In genomic region chr5:14718778-14719177, GRCh38 we compare ENCODE assay signal across 19 cellular contexts.
"Had no signal": no experiment of that assay in that cellular context is flagged by ENCODE, and none has a peak within 500 bp of the region (broad histone marks: within the 10 kb centered on the region; RNA-seq: fewer than 3 reads in every experiment).

No MANE protein-coding gene starts in this region.

- H3K4me1 ChIP-seq: neural progenitor cell, thyroid gland had no signal

- ATAC-seq: activated naive CD8-positive, alpha-beta T cell treated with anti-CD3 and anti-CD28 coated beads, Interleukin-2, amount 50 U/mL, for 24 hours; activated T-cell treated with anti-CD3 and anti-CD28 coated beads, Interleukin-2, amount 50 U/mL, for 4 hours; gastrocnemius medialis; heart right ventricle; SK-N-SH treated with all-trans-retinoic acid at 6 μM for 48 hours; stimulated activated naive B cell treated with anti-CD40 and anti-IgM and Interleukin-4, amounts not matched to agents 10 μg/mL and 1 μg/mL and 100 μg/mL, for 72 hours had no signal

- H3K9me3 Mint-ChIP-seq: activated naive CD8-positive, alpha-beta T cell treated with anti-CD3 and anti-CD28 coated beads, Interleukin-2, amount 50 U/mL, for 24 hours; activated T-cell treated with anti-CD3 and anti-CD28 coated beads, Interleukin-2, amount 50 U/mL, for 4 hours; stimulated activated naive B cell treated with anti-CD40 and anti-IgM and Interleukin-4, amounts not matched to agents 10 μg/mL and 1 μg/mL and 100 μg/mL, for 72 hours had no signal

- H3K4me3 ChIP-seq: gastrocnemius medialis, heart right ventricle, neural progenitor cell, ovary, sigmoid colon, thyroid gland had no signal

- H3K27me3 ChIP-seq: gastrocnemius medialis, heart right ventricle, neural progenitor cell, ovary, sigmoid colon, thyroid gland had no signal

- H3K4me1 Mint-ChIP-seq: neural progenitor cell had no signal

- H3K27me3 Mint-ChIP-seq: activated naive CD8-positive, alpha-beta T cell treated with anti-CD3 and anti-CD28 coated beads, Interleukin-2, amount 50 U/mL, for 24 hours; stimulated activated naive B cell treated with anti-CD40 and anti-IgM and Interleukin-4, amounts not matched to agents 10 μg/mL and 1 μg/mL and 100 μg/mL, for 72 hours had no signal

- H3K36me3 ChIP-seq: neural progenitor cell, ovary had no signal

- DNase-seq: activated CD4-positive, alpha-beta T cell treated with anti-CD3 and anti-CD28 coated beads, Interleukin-2, amount 50 U/mL, for 1 hour; activated CD4-positive, CD25-positive, alpha-beta regulatory T cell; activated gamma-delta T cell treated with Interleukin-2 at 50 U/mL for 16 hours; activated naive CD8-positive, alpha-beta T cell treated with anti-CD3 and anti-CD28 coated beads, Interleukin-2, amount 50 U/mL, for 24 hours; activated T-cell treated with anti-CD3 and anti-CD28 coated beads, Interleukin-2, amount 50 U/mL, for 4 hours; aorta; cerebellar nuclear complex; endodermal cell; gastrocnemius medialis; heart right ventricle; mesendoderm; ovary; sigmoid colon; stimulated activated CD4-positive, alpha-beta T cell treated with anti-CD3 and anti-CD28 coated beads, Interleukin-12 subunit alpha, Interleukin-12 subunit beta, amount 100 ng/mL, for 4 hours; stimulated activated CD4-positive, alpha-beta T cell treated with anti-CD3 and anti-CD28 coated beads, Interleukin-2, amount 100 ng/mL, for 24 hours; stimulated activated naive B cell treated with anti-CD40 and anti-IgM and Interleukin-4, amounts not matched to agents 10 μg/mL and 1 μg/mL and 100 μg/mL, for 72 hours; thyroid gland had no signal

- H3K9me3 ChIP-seq: gastrocnemius medialis, heart right ventricle, ovary, sigmoid colon, thyroid gland had no signal

- H3K4me3 Mint-ChIP-seq: activated naive CD8-positive, alpha-beta T cell treated with anti-CD3 and anti-CD28 coated beads, Interleukin-2, amount 50 U/mL, for 24 hours; activated T-cell treated with anti-CD3 and anti-CD28 coated beads, Interleukin-2, amount 50 U/mL, for 4 hours; endodermal cell; neural progenitor cell; stimulated activated naive B cell treated with anti-CD40 and anti-IgM and Interleukin-4, amounts not matched to agents 10 μg/mL and 1 μg/mL and 100 μg/mL, for 72 hours had no signal

- H3K27ac Mint-ChIP-seq: endodermal cell, neural progenitor cell had no signal

- H3K27ac ChIP-seq: gastrocnemius medialis, heart right ventricle, neural progenitor cell, ovary, sigmoid colon, thyroid gland had no signal
